ENCODE assay signal across 15 cellular contexts in the genomic region with DNA sequence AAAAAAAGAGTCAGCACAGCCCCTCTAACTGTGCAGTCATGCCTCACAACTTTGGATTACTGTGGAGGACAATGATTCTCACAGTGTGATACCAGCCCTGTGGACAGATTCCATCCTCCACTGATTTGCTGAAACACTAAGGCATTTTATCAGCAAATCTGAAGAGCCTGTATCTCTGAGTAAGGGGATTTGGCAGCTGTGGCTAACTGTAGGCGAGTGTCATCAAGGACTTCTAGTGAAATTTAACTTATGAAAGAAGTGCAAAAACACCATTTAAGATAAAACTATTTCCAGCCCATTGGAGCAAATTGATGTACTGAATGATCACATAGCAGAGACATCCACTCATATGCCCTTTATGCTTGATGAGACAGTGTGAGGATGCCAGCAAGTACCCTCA. TPM values are rescaled to one million over a fixed set of nuclear protein-coding genes. Genes with fewer than 3 reads are reported as not detected.
DNase-seq lines count a peak whose midpoint lies in the region; ATAC-seq, FAIRE-seq and TF ChIP-seq lines count a peak whose summit lies in the region.
"Had no signal": no experiment of that assay in that cellular context is flagged by ENCODE, and none has a peak within 500 bp of the region (broad histone marks: within the 10 kb centered on the region; RNA-seq: fewer than 3 reads in every experiment).

No MANE protein-coding gene starts in this region.

- no peak overlapping the region for H4K91ac ChIP-seq in neuronal stem cell (ENCODE audit: low read depth, low read length, poor library complexity)

- no peaks in the 10 kb centered on the region for H3K27me3 ChIP-seq in neuronal stem cell (ENCODE audit: control insufficient read depth in 3 of 3, insufficient read depth in 3 of 3, low read depth in 1 of 3, low read length in 3 of 3)
- H3K27me3 ChIP-seq: SJSA1 had no signal

- H3K27ac Mint-ChIP-seq in CD14-positive monocyte (no peak overlapping the region), immature natural killer cell (no peak overlapping the region)
- H3K27ac Mint-ChIP-seq: CD4-positive, alpha-beta T cell; HFFc6 had no signal

- no peak overlapping the region for H3K4ac ChIP-seq in neuronal stem cell (ENCODE audit: low read length)

- H3K4me3 ChIP-seq in neuronal stem cell (ENCODE audit: low read length in 2 of 2) = no peak overlapping the region
- H3K4me3 ChIP-seq: SJSA1 had no signal

- WGBS in neuronal stem cell (ENCODE audit: extremely low coverage in 2 of 2, insufficient read length in 2 of 2, insufficient replicate concordance in 1 of 2), 2 donors = no CpG with 5 or more reads among the region's 1 CpG

- H2BK120ac ChIP-seq in neuronal stem cell (ENCODE audit: low read depth, low read length) = no peak overlapping the region

- H2AK5ac ChIP-seq in neuronal stem cell (ENCODE audit: low read depth, low read length) = no peak overlapping the region

- H3K27ac ChIP-seq in neuronal stem cell (replicated peaks; ENCODE audit: low read length) = no peak overlapping the region
- H3K27ac ChIP-seq: SJSA1 had no signal

- H2BK12ac ChIP-seq in neuronal stem cell (ENCODE audit: low read length) = no peak overlapping the region

- H3K9me3 ChIP-seq in neuronal stem cell (replicated peaks in 1 of 2; ENCODE audit: control insufficient read depth in 2 of 2, insufficient read depth in 1 of 2, low read depth in 1 of 2, low read length in 2 of 2) = no peaks in the 10 kb centered on the region
- H3K9me3 ChIP-seq: SJSA1 had no signal

- no peak for TF ChIP-seq CTCF in CD14-positive monocyte (IDR thresholded peaks at IDR 0.05)

- in situ Hi-C loops in Caki2 (cut with HindIII; ENCODE audit: low pct_unique_long_range_greater_than_20kb, low sequenced_read_pairs) = no loop called here

- no peak overlapping the region for H3K4me2 ChIP-seq in neuronal stem cell (ENCODE audit: insufficient read depth, low read length, poor library complexity, severe bottlenecking)

- H3K79me1 ChIP-seq in neuronal stem cell (ENCODE audit: low read depth, low read length) = no peaks in the 10 kb centered on the region

- H2AFZ ChIP-seq in neuronal stem cell (ENCODE audit: low read length) = no peak overlapping the region

- no peak overlapping the region for H2BK5ac ChIP-seq in neuronal stem cell (ENCODE audit: low read length)

- peak; percentile 94 for FAIRE-seq in RCC 7860 (lab: Jason Lieb, UNC)
- FAIRE-seq: H54 had no signal

- H3K27me3 Mint-ChIP-seq in CD14-positive monocyte (ENCODE audit: low read depth in 3 of 3) (no peaks in the 10 kb centered on the region), immature natural killer cell (ENCODE audit: low read depth in 3 of 3) (no peaks in the 10 kb centered on the region)
- H3K27me3 Mint-ChIP-seq: CD4-positive, alpha-beta T cell had no signal

- H3K14ac ChIP-seq in neuronal stem cell (ENCODE audit: low read length) = no peak overlapping the region

- H4K8ac ChIP-seq in neuronal stem cell (ENCODE audit: low read depth, low read length) = no peak overlapping the region

- no peaks in the 10 kb centered on the region for H3K36me3 ChIP-seq in neuronal stem cell (replicated peaks in 1 of 2; ENCODE audit: control insufficient read depth in 2 of 2, insufficient read depth in 2 of 2, low read length in 2 of 2)
- H3K36me3 ChIP-seq: SJSA1 had no signal

- H3K36me3 Mint-ChIP-seq in CD14-positive monocyte (no peaks in the 10 kb centered on the region), immature natural killer cell (no peaks in the 10 kb centered on the region)

- ATAC-seq in sciatic nerve = no peak

- H3K18ac ChIP-seq in neuronal stem cell (ENCODE audit: low read length) = no peak overlapping the region

- no peak overlapping the region for H3K23ac ChIP-seq in neuronal stem cell (ENCODE audit: low read depth, low read length, poor library complexity)

- H3K4me1 ChIP-seq in neuronal stem cell (ENCODE audit: control insufficient read depth in 2 of 2, insufficient read depth in 1 of 2, low read depth in 1 of 2, low read length in 2 of 2) = peaks cover 2 to 5% of the 10 kb centered on the region in 2 donors
- H3K4me1 ChIP-seq: SJSA1 had no signal

- DNase-seq in Caki2 (ENCODE audit: low read depth) = peak; percentile 82
- peak; percentile 88 for DNase-seq in RCC 7860 (ENCODE audit: low spot score)
- peak; percentile 28 for DNase-seq in foreskin melanocyte
- peak; percentile 40 for DNase-seq in neuronal stem cell (ENCODE audit: low spot score)
- DNase-seq in CD14-positive monocyte (ENCODE audit: low spot score) = no peak
- DNase-seq in sciatic nerve (ENCODE audit: low spot score) = no peak
- DNase-seq in immature natural killer cell = no peak
- DNase-seq: CD4-positive, alpha-beta T cell; HFFc6; NCI-H1105 treated with DMSO at 0.1 percent for 48 hours; NCI-H187 treated with DMSO at 0.1 percent for 48 hours; NCI-H446 treated with DMSO at 0.1 percent for 48 hours; NCI-H748 treated with DMSO at 0.1 percent for 48 hours had no signal

- H3K9ac ChIP-seq in neuronal stem cell (ENCODE audit: low read depth, low read length, poor library complexity) = no peak overlapping the region

- H3K4me3 Mint-ChIP-seq in CD14-positive monocyte = no peak overlapping the region
- H3K4me3 Mint-ChIP-seq in immature natural killer cell = no peak overlapping the region
- H3K4me3 Mint-ChIP-seq: CD4-positive, alpha-beta T cell; HFFc6 had no signal

- peaks cover 7% of the 10 kb centered on the region for H3K4me1 Mint-ChIP-seq in CD14-positive monocyte
- no peaks in the 10 kb centered on the region for H3K4me1 Mint-ChIP-seq in immature natural killer cell

- intact Hi-C loops in CD14-positive monocyte (cut with micrococcal nuclease) (no loop called here), sciatic nerve (cut with DNase I) (no loop called here)

- H2BK15ac ChIP-seq in neuronal stem cell (ENCODE audit: low read length) = no peak overlapping the region

- H3K9me3 Mint-ChIP-seq in CD14-positive monocyte = peaks cover 0 to 12% (median 5%) of the 10 kb centered on the region in 7 donors
- H3K9me3 Mint-ChIP-seq in immature natural killer cell = no peaks in the 10 kb centered on the region
- H3K9me3 Mint-ChIP-seq: CD4-positive, alpha-beta T cell; HFFc6 had no signal

RNA-seq across cellular contexts. Expression of gene TMPRSS7, which starts 13.9 kb away (rescaled TPM):
- not detected in 2 replicates for total RNA-seq in Caki2 (2014; rRNA removed; shearing (Covaris generic); ENCODE audit: low replicate concordance)
- polyA plus RNA-seq in neuronal stem cell (2013, experiment 1 of 2) = 0.04 TPM
- polyA plus RNA-seq in neuronal stem cell (2013, experiment 2 of 2) = 0.03 TPM
- polyA plus RNA-seq in CD14-positive monocyte = not detected
- not detected for total RNA-seq in sciatic nerve
- polyA plus RNA-seq in immature natural killer cell = not detected
- total RNA-seq: SJSA1 had no signal

RNA-seq across cellular contexts. Expression of gene TAGLN3, which starts 21.9 kb away (rescaled TPM):
- total RNA-seq in Caki2 (2014; rRNA removed; shearing (Covaris generic); ENCODE audit: low replicate concordance) = 1.2 and 1.9 TPM in 2 replicates
- 57.1 TPM for polyA plus RNA-seq in neuronal stem cell (2013, experiment 1 of 2)
- 53.3 TPM for polyA plus RNA-seq in neuronal stem cell (2013, experiment 2 of 2)
- polyA plus RNA-seq in CD14-positive monocyte (not detected), immature natural killer cell (not detected)
- 0.62 TPM for total RNA-seq in sciatic nerve
- total RNA-seq: SJSA1 had no signal

RNA-seq across cellular contexts. Expression of gene ABHD10, which starts 41.8 kb away (rescaled TPM):
- total RNA-seq in Caki2 (2014; rRNA removed; shearing (Covaris generic); ENCODE audit: low replicate concordance) = 21.3 and 59.1 TPM in 2 replicates
- 26.8 TPM for polyA plus RNA-seq in neuronal stem cell (2013, experiment 1 of 2)
- 26.8 TPM for polyA plus RNA-seq in neuronal stem cell (2013, experiment 2 of 2)
- polyA plus RNA-seq in CD14-positive monocyte (10 to 100 TPM; 15.2 to 22.3 TPM), immature natural killer cell (10 to 100 TPM; 22.2 to 27.7 (median 24.2) TPM)
- 27.3 TPM for total RNA-seq in sciatic nerve

Comparison
In these comparisons a context has a peak if more than half of its experiments do, and no peak if none do; other contexts are left out.
1. DNase-seq: peak in Caki2 (single experiment), RCC 7860 (single experiment), foreskin melanocyte (single experiment) and neuronal stem cell (single experiment); none in CD14-positive monocyte (single experiment), sciatic nerve (single experiment) and immature natural killer cell (0 of 3).